ENCODE assay signal across 8 cellular contexts in the genomic region with DNA sequence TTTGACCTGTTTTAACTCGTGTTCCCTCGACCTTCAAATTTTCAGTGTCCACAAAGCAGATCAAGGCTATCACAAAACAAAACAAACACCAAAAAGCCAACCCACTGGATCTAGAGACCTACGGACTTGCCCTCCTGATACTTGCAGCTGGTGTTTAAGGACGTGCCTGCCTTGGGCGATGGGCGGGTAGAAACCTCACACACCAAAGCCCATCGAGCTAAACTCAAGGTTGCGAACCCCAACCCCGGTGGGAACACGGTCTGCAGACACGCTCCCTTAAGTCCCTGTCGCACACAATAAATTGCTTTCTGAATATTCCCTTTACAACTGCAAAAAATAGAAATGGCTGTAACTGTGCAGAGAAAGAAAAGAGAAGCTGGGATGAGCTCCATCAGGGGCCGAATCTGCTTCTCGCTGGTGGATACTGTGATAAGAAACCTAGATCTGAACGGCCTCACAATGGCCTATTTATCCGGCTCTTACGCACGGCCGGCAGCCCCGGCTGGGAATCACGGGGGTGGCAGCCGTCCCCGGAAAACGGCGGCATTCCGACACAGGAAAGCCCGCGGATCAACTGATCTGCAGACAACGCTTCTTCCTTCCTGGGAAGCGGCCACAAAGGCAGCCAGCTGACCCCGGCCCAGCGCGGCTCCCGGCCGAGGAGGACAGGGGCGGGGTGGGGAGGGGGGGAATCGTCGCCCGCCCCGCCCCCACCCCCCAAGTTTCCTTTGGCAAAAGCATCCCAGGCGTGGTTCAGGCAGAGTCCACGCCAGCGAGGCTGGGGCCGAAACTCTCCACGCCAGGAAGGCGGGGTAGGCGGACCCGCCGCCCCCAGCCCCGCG.
DNase-seq lines count a peak whose midpoint lies in the region; ATAC-seq and TF ChIP-seq lines count a peak whose summit lies in the region.

No MANE protein-coding gene starts in this region.

- H2AFZ ChIP-seq in OCI-LY7 (ENCODE audit: low read length), result peak overlapping the region; percentile 91
- peak overlapping the region; percentile 91 for H2AFZ ChIP-seq in parathyroid adenoma

- H3K9ac ChIP-seq in parathyroid adenoma, result peak overlapping the region; percentile 6

- intact Hi-C loops in OCI-LY7 (cut with micrococcal nuclease; ENCODE audit: unreplicated experiment) (loop anchor here (1.0 to 5.0 kb wide), 3 partner anchors 63 to 335 kb away; a partner anchor contains a TSS), ascending aorta (cut with DNase I) (loop anchor here (2.0 to 10.0 kb wide), 4 partner anchors 22 to 334 kb away; a partner anchor contains a TSS)

- H3K4me3 ChIP-seq in OCI-LY7 (ENCODE audit: low read depth, low read length, poor library complexity, severe bottlenecking) (peak overlapping the region; percentile 65), ascending aorta (peak overlapping the region; percentile 77 to 89), parathyroid adenoma (ENCODE audit: low read depth, low read length) (peak overlapping the region; percentile 58)

- TF ChIP-seq CTCF in OCI-LY7 (conservative IDR thresholded peaks at IDR 0.05; ENCODE audit: low read length), result no peak
- no peak for TF ChIP-seq CTCF in ascending aorta (IDR thresholded peaks at IDR 0.05)
- TF ChIP-seq CTCF in parathyroid adenoma (IDR thresholded peaks at IDR 0.05), result no peak

- H3K79me2 ChIP-seq in OCI-LY7 (ENCODE audit: insufficient read depth, low read depth, low read length) (no peaks in the 10 kb centered on the region), parathyroid adenoma (no peaks in the 10 kb centered on the region)

- H4K20me1 ChIP-seq in OCI-LY7 (ENCODE audit: insufficient read depth, low read length), result no peaks in the 10 kb centered on the region

- H3K27ac ChIP-seq in OCI-LY7 (ENCODE audit: low read depth, low read length, poor library complexity, severe bottlenecking), result peak overlapping the region; percentile 60
- peak overlapping the region; percentile 90 to 97 for H3K27ac ChIP-seq in ascending aorta
- H3K27ac ChIP-seq in parathyroid adenoma, result peak overlapping the region; percentile 94

- no peaks in the 10 kb centered on the region for H3K9me2 ChIP-seq in OCI-LY7 (ENCODE audit: insufficient read depth, low read length)

- H3K27me3 ChIP-seq in ascending aorta (no peaks in the 10 kb centered on the region), parathyroid adenoma (ENCODE audit: control insufficient read depth, insufficient read depth, low read length) (no peaks in the 10 kb centered on the region)

- no peaks in the 10 kb centered on the region for H3K9me3 ChIP-seq in OCI-LY7 (ENCODE audit: low read length)
- no peaks in the 10 kb centered on the region for H3K9me3 ChIP-seq in ascending aorta
- H3K9me3 ChIP-seq in parathyroid adenoma (ENCODE audit: control insufficient read depth, low read length), result no peaks in the 10 kb centered on the region

- CTCF ChIA-PET in OCI-LY7 (lab: Charles Lee; ENCODE audit: unreplicated experiment), result interaction anchor here (0.6 kb wide), 2 partner anchors 13 to 361 kb away, joined by 3 read pairs; no protein-coding TSS in a partner anchor

- H3K4me2 ChIP-seq in OCI-LY7 (ENCODE audit: low read length), result peak overlapping the region; percentile 87
- H3K4me2 ChIP-seq in parathyroid adenoma (ENCODE audit: low read length), result peak overlapping the region; percentile 75

- peak; percentile 36 for ATAC-seq in GM19463 (IDR thresholded peaks at IDR 0.05; ENCODE audit: unreplicated experiment)
- no peak for ATAC-seq in HG03196 (IDR thresholded peaks at IDR 0.05; ENCODE audit: unreplicated experiment)
- ATAC-seq in GM21737 (IDR thresholded peaks at IDR 0.05; ENCODE audit: unreplicated experiment), result no peak

- POLR2A ChIA-PET in OCI-LY7 (lab: Charles Lee), result interaction anchor here (0.6 to 2.1 kb wide), 8 partner anchors 9 to 357 kb away, joined by 3 to 8 read pairs (median 6); no protein-coding TSS in a partner anchor

- H3K36me3 ChIP-seq in OCI-LY7 (ENCODE audit: insufficient read depth, low read length) (no peaks in the 10 kb centered on the region), ascending aorta (no peaks in the 10 kb centered on the region), parathyroid adenoma (ENCODE audit: control insufficient read depth, insufficient read depth, low read length) (no peaks in the 10 kb centered on the region)

- no TSS peak for BruUV-seq in OCI-LY7 (replicated peaks; lab: Mats Ljungman, UMichigan)

- H3K4me1 ChIP-seq in OCI-LY7 (ENCODE audit: insufficient read depth, low read length, poor library complexity, severe bottlenecking), result peaks cover 40% of the 10 kb centered on the region
- H3K4me1 ChIP-seq in ascending aorta, result peaks cover 5 to 21% of the 10 kb centered on the region in 2 donors
- H3K4me1 ChIP-seq in parathyroid adenoma, result peaks cover 42% of the 10 kb centered on the region

- DNase-seq in AG08396 (ENCODE audit: low spot score), result peak; percentile 69
- peak; percentile 61 for DNase-seq in OCI-LY7 (ENCODE audit: low spot score)
- DNase-seq in ascending aorta (ENCODE audit: low spot score in 2 of 2), result no peak
- peak; percentile 53 for DNase-seq in hepatic stellate cell (ENCODE audit: low spot score)

Comparison
In these comparisons a context has a peak if more than half of its experiments do, and no peak if none do; other contexts are left out.
1. DNase-seq: peak in AG08396 (single experiment), OCI-LY7 (single experiment) and hepatic stellate cell (single experiment); none in ascending aorta (0 of 2).
2. Peak in every context shown above with its lines, with median percentiles within 50 percentile points of each other: H3K27ac ChIP-seq and H3K4me3 ChIP-seq.